14 cellular contexts compared by ENCODE assay signal in genomic region chr5:135141303-135142268, GRCh38.
DNase-seq lines count a peak whose midpoint lies in the region; ATAC-seq, FAIRE-seq and TF ChIP-seq lines count a peak whose summit lies in the region.
"Had no signal": no experiment of that assay in that cellular context is flagged by ENCODE, and none has a peak within 500 bp of the region (broad histone marks: within the 10 kb centered on the region; RNA-seq: fewer than 3 reads in every experiment).

No MANE protein-coding gene starts in this region.

- no peak for FAIRE-seq in A549 (lab: Jason Lieb, UNC)
- no peak for FAIRE-seq in H54 (lab: Jason Lieb, UNC)
- FAIRE-seq: colon had no signal

- no peaks in the 10 kb centered on the region for H4K20me1 ChIP-seq in hepatocyte (ENCODE audit: insufficient read depth, poor library complexity, severe bottlenecking)

- DNase-seq in A549 (ENCODE audit: low read depth in 1 of 2, low spot score in 1 of 2) (peak; percentile 37 to 80), H54 (ENCODE audit: insufficient read length, low spot score) (peak; percentile 37), NCI-H774 (lab: John Stamatoyannopoulos, UW) (peak; percentile 25), hepatocyte (ENCODE audit: low spot score) (peak; percentile 45), T-helper 9 cell (no peak), occipital lobe (lab: John Stamatoyannopoulos, UW) (no peak), NCI-H1694 (lab: John Stamatoyannopoulos, UW) (no peak)
- DNase-seq in activated naive CD4-positive, alpha-beta T cell (lab: John Stamatoyannopoulos, UW) = no peak
- DNase-seq: activated CD4-positive, alpha-beta T cell treated with anti-CD3 and anti-CD28 coated beads, Interleukin-2, amount 50 U/mL, for 4 hours; activated naive CD4-positive, alpha-beta T cell treated with anti-CD3 and anti-CD28 coated beads, Interleukin-2, amount 50 U/mL, for 16 hours; KG1 had no signal

- TF ChIP-seq EP300 in A549 (IDR thresholded peaks at IDR 0.05) = no peak

- CTCF ChIA-PET in A549 (lab: Yijun Ruan, JAX) = interaction anchor here (0.9 to 3.6 kb wide), 3 partner anchors 9 to 50 kb away, joined by 3 to 19 read pairs (median 5); no protein-coding TSS in a partner anchor

- H3K9me2 ChIP-seq in hepatocyte (replicated peaks; ENCODE audit: insufficient read depth) = no peaks in the 10 kb centered on the region

- no peak overlapping the region for H3K4me3 ChIP-seq in A549
- no peak overlapping the region for H3K4me3 ChIP-seq in hepatocyte
- H3K4me3 ChIP-seq: lower lobe of right lung, prostate gland had no signal

- H3K4me1 ChIP-seq in A549 (peaks cover 57% of the 10 kb centered on the region), hepatocyte (ENCODE audit: insufficient read depth) (peaks cover 27% of the 10 kb centered on the region)
- H3K4me1 ChIP-seq: prostate gland had no signal

- H3K4me2 ChIP-seq in A549 (peak overlapping the region; percentile 76), hepatocyte (no peak overlapping the region)

- TF ChIP-seq CTCF in A549 (IDR thresholded peaks at IDR 0.05) (no peak), hepatocyte (IDR thresholded peaks at IDR 0.05; ENCODE audit: poor library complexity) (no peak)

- H3K36me3 ChIP-seq in hepatocyte (replicated peaks; ENCODE audit: insufficient read depth, low read depth) = no peaks in the 10 kb centered on the region
- H3K36me3 ChIP-seq: lower lobe of right lung, prostate gland had no signal

- H3K27ac ChIP-seq in A549 (peak overlapping the region; percentile 68 to 84), hepatocyte (peak overlapping the region; percentile 80)
- H3K27ac ChIP-seq: lower lobe of right lung, prostate gland had no signal

- H2AFZ ChIP-seq in hepatocyte = no peak overlapping the region

- TF ChIP-seq RAD21 in A549 (conservative IDR thresholded peaks at IDR 0.05 in 1 of 2, IDR thresholded peaks at IDR 0.05 in 1 of 2) = no peak

- H3K79me2 ChIP-seq in hepatocyte = no peaks in the 10 kb centered on the region

- POLR2A ChIA-PET in A549 (lab: Yijun Ruan, JAX) = interaction anchor here (1.0 to 1.2 kb wide), 2 partner anchors 106 to 108 kb away, joined by 4 read pairs; partner anchors contain the start of gene PITX1

- H3K9me3 ChIP-seq in A549 = no peaks in the 10 kb centered on the region
- H3K9me3 ChIP-seq in hepatocyte (ENCODE audit: low read depth) = no peaks in the 10 kb centered on the region
- H3K9me3 ChIP-seq: lower lobe of right lung, prostate gland had no signal

- TF ChIP-seq POLR2A in A549 (IDR thresholded peaks at IDR 0.05; ENCODE audit: low read length) (no peak), H54 (IDR thresholded peaks at IDR 0.05; ENCODE audit: low read depth, low read length) (no peak)

- 41% methylated on average over 13 of the region's 13 CpGs for WGBS in A549 (ENCODE audit: missing lambda C conversion rate)
- 76% methylated on average over 13 of the region's 13 CpGs for WGBS in hepatocyte (ENCODE audit: low lambda C conversion rate, missing lambda C conversion rate)

- H3K27me3 ChIP-seq in hepatocyte = no peaks in the 10 kb centered on the region

- ATAC-seq in A549 = peak; percentile 31 to 54; a peak in 5 of 6 replicates

TF ChIP-seq in A549, 52 proteins besides CTCF, POLR2A, EP300 and RAD21:
- TF ChIP-seq, protein P1, sequence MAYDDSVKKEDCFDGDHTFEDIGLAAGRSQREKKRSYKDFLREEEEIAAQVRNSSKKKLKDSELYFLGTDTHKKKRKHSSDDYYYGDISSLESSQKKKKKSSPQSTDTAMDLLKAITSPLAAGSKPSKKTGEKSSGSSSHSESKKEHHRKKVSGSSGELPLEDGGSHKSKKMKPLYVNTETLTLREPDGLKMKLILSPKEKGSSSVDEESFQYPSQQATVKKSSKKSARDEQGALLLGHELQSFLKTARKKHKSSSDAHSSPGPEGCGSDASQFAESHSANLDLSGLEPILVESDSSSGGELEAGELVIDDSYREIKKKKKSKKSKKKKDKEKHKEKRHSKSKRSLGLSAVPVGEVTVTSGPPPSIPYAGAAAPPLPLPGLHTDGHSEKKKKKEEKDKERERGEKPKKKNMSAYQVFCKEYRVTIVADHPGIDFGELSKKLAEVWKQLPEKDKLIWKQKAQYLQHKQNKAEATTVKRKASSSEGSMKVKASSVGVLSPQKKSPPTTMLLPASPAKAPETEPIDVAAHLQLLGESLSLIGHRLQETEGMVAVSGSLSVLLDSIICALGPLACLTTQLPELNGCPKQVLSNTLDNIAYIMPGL (CRISPR knock-in tag; IDR thresholded peaks at IDR 0.05; ENCODE audit: borderline replicate concordance) = no peak
- TF ChIP-seq MAX (IDR thresholded peaks at IDR 0.05) = peak; percentile 10; the same call in 1 of the 2 replicates
- TF ChIP-seq, protein P2, sequence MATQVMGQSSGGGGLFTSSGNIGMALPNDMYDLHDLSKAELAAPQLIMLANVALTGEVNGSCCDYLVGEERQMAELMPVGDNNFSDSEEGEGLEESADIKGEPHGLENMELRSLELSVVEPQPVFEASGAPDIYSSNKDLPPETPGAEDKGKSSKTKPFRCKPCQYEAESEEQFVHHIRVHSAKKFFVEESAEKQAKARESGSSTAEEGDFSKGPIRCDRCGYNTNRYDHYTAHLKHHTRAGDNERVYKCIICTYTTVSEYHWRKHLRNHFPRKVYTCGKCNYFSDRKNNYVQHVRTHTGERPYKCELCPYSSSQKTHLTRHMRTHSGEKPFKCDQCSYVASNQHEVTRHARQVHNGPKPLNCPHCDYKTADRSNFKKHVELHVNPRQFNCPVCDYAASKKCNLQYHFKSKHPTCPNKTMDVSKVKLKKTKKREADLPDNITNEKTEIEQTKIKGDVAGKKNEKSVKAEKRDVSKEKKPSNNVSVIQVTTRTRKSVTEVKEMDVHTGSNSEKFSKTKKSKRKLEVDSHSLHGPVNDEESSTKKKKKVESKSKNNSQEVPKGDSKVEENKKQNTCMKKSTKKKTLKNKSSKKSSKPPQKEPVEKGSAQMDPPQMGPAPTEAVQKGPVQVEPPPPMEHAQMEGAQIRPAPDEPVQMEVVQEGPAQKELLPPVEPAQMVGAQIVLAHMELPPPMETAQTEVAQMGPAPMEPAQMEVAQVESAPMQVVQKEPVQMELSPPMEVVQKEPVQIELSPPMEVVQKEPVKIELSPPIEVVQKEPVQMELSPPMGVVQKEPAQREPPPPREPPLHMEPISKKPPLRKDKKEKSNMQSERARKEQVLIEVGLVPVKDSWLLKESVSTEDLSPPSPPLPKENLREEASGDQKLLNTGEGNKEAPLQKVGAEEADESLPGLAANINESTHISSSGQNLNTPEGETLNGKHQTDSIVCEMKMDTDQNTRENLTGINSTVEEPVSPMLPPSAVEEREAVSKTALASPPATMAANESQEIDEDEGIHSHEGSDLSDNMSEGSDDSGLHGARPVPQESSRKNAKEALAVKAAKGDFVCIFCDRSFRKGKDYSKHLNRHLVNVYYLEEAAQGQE (IDR thresholded peaks at IDR 0.05) = no peak
- no peak for TF ChIP-seq FOSL2 (IDR thresholded peaks at IDR 0.05)
- peak; percentile 28; the same call in 1 of the 2 replicates for TF ChIP-seq FOSL2 (CRISPR knock-in tag; IDR thresholded peaks at IDR 0.05)
- TF ChIP-seq FOSB (CRISPR knock-in tag; IDR thresholded peaks at IDR 0.05) = no peak
- TF ChIP-seq, protein P3, sequence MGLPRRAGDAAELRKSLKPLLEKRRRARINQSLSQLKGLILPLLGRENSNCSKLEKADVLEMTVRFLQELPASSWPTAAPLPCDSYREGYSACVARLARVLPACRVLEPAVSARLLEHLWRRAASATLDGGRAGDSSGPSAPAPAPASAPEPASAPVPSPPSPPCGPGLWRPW (IDR thresholded peaks at IDR 0.05) = no peak
- TF ChIP-seq ZFP36 (IDR thresholded peaks at IDR 0.05; ENCODE audit: borderline replicate concordance, partially characterized antibody) = no peak
- TF ChIP-seq NR3C1 (IDR thresholded peaks at IDR 0.05) = no peak

Comparison
In these comparisons a context has a peak if more than half of its experiments do, and no peak if none do; other contexts are left out.
1. DNase-seq: peak in A549 (2 of 2), H54 (single experiment), NCI-H774 (single experiment) and hepatocyte (single experiment); none in activated naive CD4-positive, alpha-beta T cell (0 of 4), T-helper 9 cell (single experiment), occipital lobe (single experiment) and NCI-H1694 (single experiment).